ENCODE assay signal across 1 cellular context in genomic region chr17:76189247-76189646, GRCh38.
TF ChIP-seq lines count a peak whose summit lies in the region.

No MANE protein-coding gene starts in this region.

TF ChIP-seq in HCT116, 20 proteins besides CTCF, POLR2A, EP300 and RAD21:
- no peak for TF ChIP-seq FOSL1 (IDR thresholded peaks at IDR 0.05; ENCODE audit: low read depth)
- TF ChIP-seq TCF7L2 (IDR thresholded peaks at IDR 0.05; ENCODE audit: borderline replicate concordance, extremely low read depth, insufficient read depth, insufficient read length), result no peak
- no peak for TF ChIP-seq YY1 (IDR thresholded peaks at IDR 0.05; ENCODE audit: extremely low read depth, insufficient replicate concordance, low read depth, low read length)
- no peak for TF ChIP-seq ZBTB33 (IDR thresholded peaks at IDR 0.05; ENCODE audit: extremely low read depth, insufficient replicate concordance, low read length)
- TF ChIP-seq ELF1 (IDR thresholded peaks at IDR 0.05; ENCODE audit: borderline replicate concordance, low read depth), result no peak
- no peak for TF ChIP-seq ZNF274 (IDR thresholded peaks at IDR 0.05; ENCODE audit: low read depth, low read length)
